ENCODE assay signal across 20 cellular contexts in the genomic region with DNA sequence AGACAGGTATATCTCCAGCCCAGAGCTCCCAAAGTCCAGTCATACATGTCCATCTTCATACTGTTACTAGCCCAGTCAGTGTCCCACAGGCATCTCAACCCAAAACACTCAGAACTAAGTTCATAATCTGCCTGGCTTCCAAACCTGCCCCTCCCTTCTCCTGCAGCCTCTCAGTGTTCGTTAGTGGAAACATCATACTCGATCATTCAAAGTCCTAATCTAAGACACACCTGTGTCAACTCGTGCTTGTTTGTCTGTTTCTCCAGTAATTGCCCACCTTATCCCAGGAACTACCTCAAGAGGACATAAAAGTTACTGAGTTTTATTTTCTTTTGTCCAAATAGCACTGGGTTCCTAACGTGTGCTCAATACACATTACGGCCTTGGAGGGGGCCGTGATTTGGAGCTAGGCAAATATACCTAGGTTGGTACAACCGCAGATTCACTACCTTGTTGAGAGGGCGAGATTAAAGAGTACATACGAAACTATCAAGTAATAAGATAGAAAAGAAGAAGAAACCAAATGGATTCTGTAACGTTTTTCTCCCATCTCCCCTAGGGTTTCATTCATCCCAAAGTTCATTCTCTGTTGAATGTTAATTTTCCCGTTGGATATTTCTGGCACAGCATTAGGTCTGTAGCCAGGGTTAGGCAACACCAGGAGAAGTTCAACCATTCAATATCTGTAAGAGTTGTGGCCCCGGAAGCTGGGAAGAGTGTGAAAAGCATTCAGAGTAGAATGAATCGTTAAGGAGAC. TPM values are rescaled to one million over a fixed set of nuclear protein-coding genes. Genes with fewer than 3 reads are reported as not detected.
"Had no signal": no experiment of that assay in that cellular context is flagged by ENCODE, and none has a peak within 500 bp of the region (broad histone marks: within the 10 kb centered on the region; RNA-seq: fewer than 3 reads in every experiment).

No MANE protein-coding gene starts in this region.

- H3K4me3 Mint-ChIP-seq: activated CD4-positive, alpha-beta memory T cell treated with anti-CD3 and anti-CD28 coated beads for 36 hours; activated T-cell treated with anti-CD3 and anti-CD28 coated beads, Interleukin-2, amount 50 U/mL, for 4 hours; endodermal cell; natural killer cell treated with Interleukin-12 subunit alpha and Interleukin-12 subunit beta and Interleukin-15 and Interleukin-18, amount 100 ng/mL, for 72 hours; stimulated activated naive CD8-positive, alpha-beta T cell treated with anti-CD3 and anti-CD28 coated beads, Interleukin-15, amount 100 ng/mL, for 72 hours had no signal

- H3K36me3 Mint-ChIP-seq: activated CD4-positive, alpha-beta memory T cell treated with anti-CD3 and anti-CD28 coated beads for 36 hours; activated naive CD4-positive, alpha-beta T cell treated with anti-CD3 and anti-CD28 coated beads, Interleukin-2, amount 50 U/mL, for 72 hours; natural killer cell treated with Interleukin-12 subunit alpha and Interleukin-12 subunit beta and Interleukin-15 and Interleukin-18, amount 100 ng/mL, for 72 hours had no signal

- H3K36me3 ChIP-seq: uterus had no signal

- H3K27ac Mint-ChIP-seq: activated CD4-positive, alpha-beta memory T cell treated with anti-CD3 and anti-CD28 coated beads for 36 hours; activated naive CD4-positive, alpha-beta T cell treated with anti-CD3 and anti-CD28 coated beads, Interleukin-2, amount 50 U/mL, for 72 hours; endodermal cell; natural killer cell treated with Interleukin-12 subunit alpha and Interleukin-12 subunit beta and Interleukin-15 and Interleukin-18, amount 100 ng/mL, for 72 hours; stimulated activated naive CD8-positive, alpha-beta T cell treated with anti-CD3 and anti-CD28 coated beads, Interleukin-15, amount 100 ng/mL, for 72 hours had no signal

- H3K9me3 ChIP-seq: uterus had no signal

- H3K27me3 ChIP-seq: uterus had no signal

- H3K4me1 Mint-ChIP-seq: stimulated activated naive CD8-positive, alpha-beta T cell treated with anti-CD3 and anti-CD28 coated beads, Interleukin-15, amount 100 ng/mL, for 72 hours had no signal

- H3K4me3 ChIP-seq: lung, uterus had no signal

- H3K4me1 ChIP-seq: uterus had no signal

- H3K9me3 Mint-ChIP-seq: activated CD4-positive, alpha-beta memory T cell treated with anti-CD3 and anti-CD28 coated beads for 36 hours; activated naive CD4-positive, alpha-beta T cell treated with anti-CD3 and anti-CD28 coated beads, Interleukin-2, amount 50 U/mL, for 72 hours; activated T-cell treated with anti-CD3 and anti-CD28 coated beads, Interleukin-2, amount 50 U/mL, for 4 hours; endodermal cell; natural killer cell treated with Interleukin-12 subunit alpha and Interleukin-12 subunit beta and Interleukin-15 and Interleukin-18, amount 100 ng/mL, for 72 hours; stimulated activated naive CD8-positive, alpha-beta T cell treated with anti-CD3 and anti-CD28 coated beads, Interleukin-15, amount 100 ng/mL, for 72 hours had no signal

- DNase-seq: activated CD4-positive, alpha-beta memory T cell treated with anti-CD3 and anti-CD28 coated beads for 36 hours; activated effector memory CD4-positive, alpha-beta T cell treated with anti-CD3 and anti-CD28 coated beads, Interleukin-2, amount 50 U/mL, for 16 hours; activated T-cell treated with anti-CD3 and anti-CD28 coated beads, Interleukin-2, amount 50 U/mL, for 4 hours; cerebellar nuclear complex; endodermal cell; erythroblast; stimulated activated CD4-positive, alpha-beta T cell treated with anti-CD3 and anti-CD28 coated beads, Interleukin-15, amount 100 ng/mL, for 24 hours; stimulated activated CD4-positive, alpha-beta T cell treated with anti-CD3 and anti-CD28 coated beads, Interleukin-4, amount 100 ng/mL, for 24 hours; stimulated activated naive CD8-positive, alpha-beta T cell treated with anti-CD3 and anti-CD28 coated beads, Interleukin-15, amount 100 ng/mL, for 72 hours; T1000; uterus had no signal

- H3K27ac ChIP-seq: uterus had no signal

- ATAC-seq: activated naive CD4-positive, alpha-beta T cell treated with anti-CD3 and anti-CD28 coated beads, Interleukin-2, amount 50 U/mL, for 72 hours; activated T-cell treated with anti-CD3 and anti-CD28 coated beads, Interleukin-2, amount 50 U/mL, for 4 hours; natural killer cell treated with Interleukin-12 subunit alpha and Interleukin-12 subunit beta and Interleukin-15 and Interleukin-18, amount 100 ng/mL, for 72 hours; stimulated activated naive CD8-positive, alpha-beta T cell treated with anti-CD3 and anti-CD28 coated beads, Interleukin-15, amount 100 ng/mL, for 72 hours had no signal

RNA-seq across cellular contexts. Expression of gene RNASE8, which starts 3.1 kb away (rescaled TPM):
- total RNA-seq: activated CD4-positive, alpha-beta memory T cell treated with anti-CD3 and anti-CD28 coated beads for 36 hours; activated naive CD4-positive, alpha-beta T cell treated with anti-CD3 and anti-CD28 coated beads, Interleukin-2, amount 50 U/mL, for 72 hours; activated T-cell treated with anti-CD3 and anti-CD28 coated beads, Interleukin-2, amount 50 U/mL, for 4 hours; dermis microvascular lymphatic vessel endothelial cell; endodermal cell; kidney epithelial cell; lung; mononuclear cell; natural killer cell treated with Interleukin-12 subunit alpha and Interleukin-12 subunit beta and Interleukin-15 and Interleukin-18, amount 100 ng/mL, for 72 hours; osteocyte; renal cortical epithelial cell; uterus had no signal
- polyA plus RNA-seq: lung, thymus had no signal

RNA-seq across cellular contexts. Expression of gene RNASE7, which starts 18.6 kb away (rescaled TPM):
- total RNA-seq: activated CD4-positive, alpha-beta memory T cell treated with anti-CD3 and anti-CD28 coated beads for 36 hours; activated naive CD4-positive, alpha-beta T cell treated with anti-CD3 and anti-CD28 coated beads, Interleukin-2, amount 50 U/mL, for 72 hours; activated T-cell treated with anti-CD3 and anti-CD28 coated beads, Interleukin-2, amount 50 U/mL, for 4 hours; dermis microvascular lymphatic vessel endothelial cell; endodermal cell; kidney epithelial cell; lung; mononuclear cell; natural killer cell treated with Interleukin-12 subunit alpha and Interleukin-12 subunit beta and Interleukin-15 and Interleukin-18, amount 100 ng/mL, for 72 hours; osteocyte; renal cortical epithelial cell; uterus had no signal

RNA-seq across cellular contexts. Expression of gene RNASE13, which starts 26.2 kb away (rescaled TPM):
- total RNA-seq: activated CD4-positive, alpha-beta memory T cell treated with anti-CD3 and anti-CD28 coated beads for 36 hours; activated naive CD4-positive, alpha-beta T cell treated with anti-CD3 and anti-CD28 coated beads, Interleukin-2, amount 50 U/mL, for 72 hours; activated T-cell treated with anti-CD3 and anti-CD28 coated beads, Interleukin-2, amount 50 U/mL, for 4 hours; dermis microvascular lymphatic vessel endothelial cell; endodermal cell; kidney epithelial cell; lung; mononuclear cell; natural killer cell treated with Interleukin-12 subunit alpha and Interleukin-12 subunit beta and Interleukin-15 and Interleukin-18, amount 100 ng/mL, for 72 hours; osteocyte; renal cortical epithelial cell; uterus had no signal
- polyA plus RNA-seq: lung, thymus had no signal

RNA-seq across cellular contexts. Expression of gene TPPP2, which starts 30.8 kb away (rescaled TPM):
- total RNA-seq: activated CD4-positive, alpha-beta memory T cell treated with anti-CD3 and anti-CD28 coated beads for 36 hours; activated naive CD4-positive, alpha-beta T cell treated with anti-CD3 and anti-CD28 coated beads, Interleukin-2, amount 50 U/mL, for 72 hours; activated T-cell treated with anti-CD3 and anti-CD28 coated beads, Interleukin-2, amount 50 U/mL, for 4 hours; dermis microvascular lymphatic vessel endothelial cell; kidney epithelial cell; mononuclear cell; natural killer cell treated with Interleukin-12 subunit alpha and Interleukin-12 subunit beta and Interleukin-15 and Interleukin-18, amount 100 ng/mL, for 72 hours; osteocyte; renal cortical epithelial cell had no signal
- polyA plus RNA-seq: lung had no signal
